In the genomic region with DNA sequence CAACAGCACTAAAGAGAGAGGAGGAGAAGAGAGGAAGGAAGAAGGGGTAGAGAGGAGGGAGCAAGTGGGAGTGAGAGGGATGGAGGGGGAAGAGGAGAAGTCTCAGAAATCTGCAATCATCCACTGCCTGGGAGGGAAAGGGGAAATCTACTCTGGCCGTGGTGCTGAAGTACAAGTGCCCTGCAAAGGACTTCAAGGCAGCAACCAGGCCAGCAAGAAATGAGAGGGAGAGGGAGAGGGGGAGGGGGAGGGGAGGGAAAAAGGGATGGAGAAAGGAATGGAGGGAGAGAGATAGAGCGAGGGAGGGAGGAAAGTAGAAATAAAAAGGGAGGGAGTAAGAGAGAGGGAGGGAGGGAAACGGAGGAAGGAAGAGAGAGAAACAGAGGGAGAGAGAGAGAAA, we compare ENCODE assay signal across 1 cellular context.
TF ChIP-seq lines count a peak whose summit lies in the region.

No MANE protein-coding gene starts in this region.

TF ChIP-seq in Ishikawa, 13 proteins besides CTCF, POLR2A, EP300 and RAD21 (continued from another document):
- TF ChIP-seq, protein P1, sequence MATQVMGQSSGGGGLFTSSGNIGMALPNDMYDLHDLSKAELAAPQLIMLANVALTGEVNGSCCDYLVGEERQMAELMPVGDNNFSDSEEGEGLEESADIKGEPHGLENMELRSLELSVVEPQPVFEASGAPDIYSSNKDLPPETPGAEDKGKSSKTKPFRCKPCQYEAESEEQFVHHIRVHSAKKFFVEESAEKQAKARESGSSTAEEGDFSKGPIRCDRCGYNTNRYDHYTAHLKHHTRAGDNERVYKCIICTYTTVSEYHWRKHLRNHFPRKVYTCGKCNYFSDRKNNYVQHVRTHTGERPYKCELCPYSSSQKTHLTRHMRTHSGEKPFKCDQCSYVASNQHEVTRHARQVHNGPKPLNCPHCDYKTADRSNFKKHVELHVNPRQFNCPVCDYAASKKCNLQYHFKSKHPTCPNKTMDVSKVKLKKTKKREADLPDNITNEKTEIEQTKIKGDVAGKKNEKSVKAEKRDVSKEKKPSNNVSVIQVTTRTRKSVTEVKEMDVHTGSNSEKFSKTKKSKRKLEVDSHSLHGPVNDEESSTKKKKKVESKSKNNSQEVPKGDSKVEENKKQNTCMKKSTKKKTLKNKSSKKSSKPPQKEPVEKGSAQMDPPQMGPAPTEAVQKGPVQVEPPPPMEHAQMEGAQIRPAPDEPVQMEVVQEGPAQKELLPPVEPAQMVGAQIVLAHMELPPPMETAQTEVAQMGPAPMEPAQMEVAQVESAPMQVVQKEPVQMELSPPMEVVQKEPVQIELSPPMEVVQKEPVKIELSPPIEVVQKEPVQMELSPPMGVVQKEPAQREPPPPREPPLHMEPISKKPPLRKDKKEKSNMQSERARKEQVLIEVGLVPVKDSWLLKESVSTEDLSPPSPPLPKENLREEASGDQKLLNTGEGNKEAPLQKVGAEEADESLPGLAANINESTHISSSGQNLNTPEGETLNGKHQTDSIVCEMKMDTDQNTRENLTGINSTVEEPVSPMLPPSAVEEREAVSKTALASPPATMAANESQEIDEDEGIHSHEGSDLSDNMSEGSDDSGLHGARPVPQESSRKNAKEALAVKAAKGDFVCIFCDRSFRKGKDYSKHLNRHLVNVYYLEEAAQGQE (IDR thresholded peaks at IDR 0.05; ENCODE audit: low read depth), result peak; percentile 76
